In the genomic region with DNA sequence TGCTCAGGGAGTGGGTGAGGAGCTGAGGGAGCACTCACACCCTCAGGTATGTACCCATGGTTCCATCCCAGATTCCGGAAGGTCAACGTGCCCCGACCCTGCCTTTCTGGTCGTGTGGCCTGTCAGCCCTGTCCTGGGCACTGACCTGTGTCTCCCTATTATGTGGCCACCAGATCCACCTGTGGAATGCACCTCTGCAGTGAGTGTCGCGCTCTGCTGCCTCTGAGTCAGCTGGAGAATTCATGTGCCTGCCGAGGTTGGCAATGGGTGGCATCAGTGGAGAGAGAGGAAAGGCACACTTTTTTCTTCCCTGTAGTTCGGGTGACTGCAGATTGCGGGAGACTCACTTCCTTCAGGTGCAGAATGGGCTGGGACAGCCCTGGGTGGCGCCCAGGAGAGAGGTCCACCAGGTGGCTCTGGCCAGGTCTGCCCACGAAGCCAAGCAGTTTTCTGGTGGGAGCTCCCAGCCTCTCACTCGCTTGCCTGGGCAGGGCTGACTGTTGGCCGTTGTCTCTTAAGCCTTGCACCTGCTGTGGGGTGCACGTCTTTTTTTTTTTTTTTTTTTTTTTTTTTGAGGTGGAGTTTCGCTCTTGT, we compare ENCODE assay signal across 22 cellular contexts.
DNase-seq lines count a peak whose midpoint lies in the region; ATAC-seq and TF ChIP-seq lines count a peak whose summit lies in the region.
"Had no signal": no experiment of that assay in that cellular context is flagged by ENCODE, and none has a peak within 500 bp of the region (broad histone marks: within the 10 kb centered on the region; RNA-seq: fewer than 3 reads in every experiment).

No MANE protein-coding gene starts in this region.

- no peaks in the 10 kb centered on the region for H3F3A ChIP-seq in PC-3 (ENCODE audit: low read length, unreplicated experiment)
- no peaks in the 10 kb centered on the region for H3F3A ChIP-seq in neural progenitor cell (ENCODE audit: low read depth)

- DNase-seq in DND-41 (no peak), PC-3 (peak; percentile 56), epithelial cell of esophagus (ENCODE audit: low read depth) (peak; percentile 45), neural progenitor cell (ENCODE audit: low spot score) (no peak), SJCRH30 (no peak), EL (no peak)
- DNase-seq: activated CD4-positive, CD25-positive, alpha-beta regulatory T cell treated with anti-CD3 and anti-CD28 coated beads, Interleukin-2, amount 50 U/mL, for 72 hours; activated naive CD4-positive, alpha-beta T cell treated with Interleukin-2 at 50 U/mL for 16 hours; activated T-cell treated with anti-CD3 and anti-CD28 coated beads, Interleukin-2, amount 50 U/mL, for 48 hours; GM23248; lower lobe of right lung; NCI-H2171; NCI-H526 treated with DMSO at 0.1 percent for 48 hours; stimulated activated CD4-positive, alpha-beta T cell treated with anti-CD3 and anti-CD28 coated beads, Interleukin-1b, Interleukin-23, amount 100 ng/mL, for 48 hours; uterus had no signal

- no peaks in the 10 kb centered on the region for H3K4me1 ChIP-seq in DND-41 (ENCODE audit: insufficient read depth, low read length)
- H3K4me1 ChIP-seq in PC-3 (ENCODE audit: insufficient read depth, low read length), result no peaks in the 10 kb centered on the region; the same call in 1 of the 2 replicates
- peaks cover 8% of the 10 kb centered on the region for H3K4me1 ChIP-seq in neural progenitor cell
- no peaks in the 10 kb centered on the region for H3K4me1 ChIP-seq in SJCRH30
- H3K4me1 ChIP-seq: suprapubic skin, uterus had no signal

- H2AFZ ChIP-seq in DND-41 (ENCODE audit: low read depth, low read length) (no peak overlapping the region), PC-3 (ENCODE audit: low read length) (no peak overlapping the region), neural progenitor cell (replicated peaks) (no peak overlapping the region)
- H2AFZ ChIP-seq: GM23248, hepatocyte had no signal

- H3K27ac Mint-ChIP-seq in neural progenitor cell, result peak overlapping the region; percentile 78
- H3K27ac Mint-ChIP-seq: IgD-negative memory B cell; stimulated activated effector memory CD8-positive, alpha-beta T cell treated with anti-CD3 and anti-CD28 coated beads, Interleukin-12 subunit alpha, Interleukin-12 subunit beta, amount 100 ng/mL, for 72 hours had no signal

- H3K9me3 ChIP-seq in DND-41 (ENCODE audit: insufficient read depth, low read length, severe bottlenecking) (no peaks in the 10 kb centered on the region), PC-3 (ENCODE audit: low read length) (no peaks in the 10 kb centered on the region), neural progenitor cell (ENCODE audit: low read depth) (no peaks in the 10 kb centered on the region), SJCRH30 (replicated peaks) (0 out of 2 replicates have a peak, but pooled peaks cover 3% of the 10 kb centered on the region)
- H3K9me3 ChIP-seq: lower lobe of right lung, suprapubic skin, uterus had no signal

- intact Hi-C loops in PC-3 (cut with micrococcal nuclease), result no loop called here

- TF ChIP-seq CTCF in DND-41 (IDR thresholded peaks at IDR 0.05; ENCODE audit: borderline replicate concordance, extremely low read depth, low read length, poor library complexity, severe bottlenecking) (no peak), PC-3 (conservative IDR thresholded peaks at IDR 0.05; ENCODE audit: low read depth, low read length) (no peak), epithelial cell of esophagus (IDR thresholded peaks at IDR 0.05; ENCODE audit: insufficient read depth, low read depth, low read length, missing control alignments) (no peak), neural progenitor cell (IDR thresholded peaks at IDR 0.05) (no peak)

- H3K9me3 Mint-ChIP-seq in neural progenitor cell, result peaks cover 5% of the 10 kb centered on the region

- H3K4me2 ChIP-seq in DND-41 (ENCODE audit: insufficient read depth, low read length), result no peak overlapping the region
- no peak overlapping the region for H3K4me2 ChIP-seq in PC-3 (ENCODE audit: low read length)
- no peak overlapping the region for H3K4me2 ChIP-seq in neural progenitor cell
- H3K4me2 ChIP-seq: hepatocyte had no signal

- H3K4me1 Mint-ChIP-seq in neural progenitor cell, result peaks cover 40% of the 10 kb centered on the region
- H3K4me1 Mint-ChIP-seq: IgD-negative memory B cell; stimulated activated effector memory CD8-positive, alpha-beta T cell treated with anti-CD3 and anti-CD28 coated beads, Interleukin-12 subunit alpha, Interleukin-12 subunit beta, amount 100 ng/mL, for 72 hours had no signal

- H3K27me3 ChIP-seq in DND-41 (ENCODE audit: insufficient read depth, low read length, poor library complexity) (no peaks in the 10 kb centered on the region), PC-3 (ENCODE audit: low read length) (no peaks in the 10 kb centered on the region), neural progenitor cell (no peaks in the 10 kb centered on the region), SJCRH30 (no peaks in the 10 kb centered on the region)
- H3K27me3 ChIP-seq: cardiac muscle cell, hepatocyte, suprapubic skin, uterus had no signal

- peaks cover 5% of the 10 kb centered on the region for H3K27me3 Mint-ChIP-seq in neural progenitor cell (ENCODE audit: insufficient read depth, low read depth)

- H3K9me2 ChIP-seq in PC-3 (replicated peaks; ENCODE audit: low read length), result no peaks in the 10 kb centered on the region

- ATAC-seq in DND-41 (ENCODE audit: insufficient read depth, low read depth) (peak; percentile 22; the same call in 1 of the 3 replicates), PC-3 (peak; percentile 83), HG03135 (IDR thresholded peaks at IDR 0.05; ENCODE audit: unreplicated experiment) (no peak), HG03432 (IDR thresholded peaks at IDR 0.05; ENCODE audit: unreplicated experiment) (no peak)
- ATAC-seq: stimulated activated effector memory CD8-positive, alpha-beta T cell treated with anti-CD3 and anti-CD28 coated beads, Interleukin-12 subunit alpha, Interleukin-12 subunit beta, amount 100 ng/mL, for 72 hours had no signal

- BruUV-seq in PC-3 (replicated peaks; lab: Mats Ljungman, UMichigan), result no TSS peak

- POLR2A ChIA-PET in PC-3 (lab: Charles Lee; ENCODE audit: unreplicated experiment), result interaction anchor here (0.6 kb wide), 1 partner anchor 36 kb away, joined by 3 read pairs; no protein-coding TSS in a partner anchor

- H3K4me3 ChIP-seq in DND-41 (ENCODE audit: low read depth in 1 of 2, low read length in 2 of 2) (no peak overlapping the region), PC-3 (ENCODE audit: low read length) (no peak overlapping the region), epithelial cell of esophagus (ENCODE audit: low read length) (no peak overlapping the region), neural progenitor cell (no peak overlapping the region), SJCRH30 (no peak overlapping the region)
- H3K4me3 ChIP-seq: cardiac muscle cell, GM23248, hepatocyte, lower lobe of right lung, suprapubic skin, uterus had no signal

- no peak overlapping the region for H3K27ac ChIP-seq in DND-41 (ENCODE audit: low read length)
- H3K27ac ChIP-seq in PC-3 (ENCODE audit: low read length), result no peak overlapping the region
- no peak overlapping the region for H3K27ac ChIP-seq in neural progenitor cell
- H3K27ac ChIP-seq in SJCRH30, result no peak overlapping the region
- H3K27ac ChIP-seq: cardiac muscle cell, GM23248, hepatocyte, lower lobe of right lung, suprapubic skin, uterus had no signal

- H3K79me2 ChIP-seq in DND-41 (ENCODE audit: insufficient read depth, low read length), result no peaks in the 10 kb centered on the region
- no peaks in the 10 kb centered on the region for H3K79me2 ChIP-seq in PC-3 (ENCODE audit: low read length)
- no peaks in the 10 kb centered on the region for H3K79me2 ChIP-seq in neural progenitor cell (ENCODE audit: low read depth)

- H3K9ac ChIP-seq in DND-41 (ENCODE audit: low read depth, low read length) (no peak overlapping the region), PC-3 (ENCODE audit: low read length) (no peak overlapping the region), neural progenitor cell (no peak overlapping the region)
- H3K9ac ChIP-seq: GM23248 had no signal

- peaks cover 6% of the 10 kb centered on the region for H3K36me3 ChIP-seq in DND-41 (ENCODE audit: insufficient read depth, low read length)
- no peaks in the 10 kb centered on the region for H3K36me3 ChIP-seq in PC-3 (ENCODE audit: low read depth, low read length)
- H3K36me3 ChIP-seq in neural progenitor cell, result no peaks in the 10 kb centered on the region
- no peaks in the 10 kb centered on the region for H3K36me3 ChIP-seq in SJCRH30
- H3K36me3 ChIP-seq: cardiac muscle cell, lower lobe of right lung, uterus had no signal

- H3K36me3 Mint-ChIP-seq in neural progenitor cell, result no peaks in the 10 kb centered on the region
- H3K36me3 Mint-ChIP-seq: stimulated activated effector memory CD8-positive, alpha-beta T cell treated with anti-CD3 and anti-CD28 coated beads, Interleukin-12 subunit alpha, Interleukin-12 subunit beta, amount 100 ng/mL, for 72 hours had no signal

- CTCF ChIA-PET in PC-3 (lab: Charles Lee), result no interaction called here

- H3K4me3 Mint-ChIP-seq in neural progenitor cell, result no peak overlapping the region
- H3K4me3 Mint-ChIP-seq: IgD-negative memory B cell; stimulated activated effector memory CD8-positive, alpha-beta T cell treated with anti-CD3 and anti-CD28 coated beads, Interleukin-12 subunit alpha, Interleukin-12 subunit beta, amount 100 ng/mL, for 72 hours had no signal

- H4K20me1 ChIP-seq in DND-41 (ENCODE audit: insufficient read depth, low read length) (peaks cover 28% of the 10 kb centered on the region), PC-3 (ENCODE audit: low read length) (no peaks in the 10 kb centered on the region), neural progenitor cell (ENCODE audit: low read depth) (no peaks in the 10 kb centered on the region)

Comparison
In these comparisons a context has a peak if more than half of its experiments do, and no peak if none do; other contexts are left out.
1. ATAC-seq: peak in DND-41 (single experiment) and PC-3 (single experiment); none in HG03135 (single experiment) and HG03432 (single experiment).
2. DNase-seq: peak in PC-3 (single experiment) and epithelial cell of esophagus (single experiment); none in DND-41 (single experiment), neural progenitor cell (single experiment), SJCRH30 (0 of 2) and EL (single experiment).